Comparison of ENCODE assay signal across 9 cellular contexts in the genomic region with DNA sequence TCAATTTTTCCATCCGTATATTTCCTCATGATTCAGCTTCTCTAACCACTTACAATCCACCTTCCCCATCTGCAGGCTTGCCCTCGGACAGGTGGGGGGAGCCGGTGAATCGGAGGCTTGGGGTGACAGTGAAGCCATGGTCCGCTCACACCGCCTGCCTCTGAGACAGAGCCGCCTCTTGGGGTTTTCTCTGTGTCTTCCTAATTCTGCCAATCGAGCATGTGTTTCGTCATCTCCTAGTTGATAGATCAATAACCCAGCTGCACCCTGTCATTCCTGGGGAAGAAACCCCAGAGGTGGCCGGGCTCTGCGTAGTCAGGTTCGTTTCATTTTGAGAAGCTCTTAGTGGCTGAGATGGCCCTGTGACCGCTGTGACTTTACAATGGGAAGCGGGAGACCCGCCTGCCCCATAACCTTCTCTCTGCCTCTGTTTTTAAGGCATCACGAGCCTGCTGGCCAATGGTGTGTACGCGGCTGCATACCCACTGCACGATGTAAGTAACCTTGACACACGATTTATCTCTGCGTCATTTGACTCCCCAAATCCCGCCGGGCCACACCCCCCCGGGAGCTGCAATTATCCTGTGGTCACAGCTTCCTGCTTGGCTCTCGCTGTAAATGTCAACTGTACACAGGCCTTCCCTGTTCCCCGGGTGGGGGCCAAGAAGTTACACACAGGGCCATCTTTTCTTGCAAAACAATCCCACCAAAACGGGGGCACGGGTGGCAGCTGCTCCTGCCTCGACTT. TPM values are rescaled to one million over a fixed set of nuclear protein-coding genes. Genes with fewer than 3 reads are reported as not detected.
DNase-seq lines count a peak whose midpoint lies in the region; ATAC-seq and TF ChIP-seq lines count a peak whose summit lies in the region.
"Had no signal": no experiment of that assay in that cellular context is flagged by ENCODE, and none has a peak within 500 bp of the region (broad histone marks: within the 10 kb centered on the region; RNA-seq: fewer than 3 reads in every experiment).

No MANE protein-coding gene starts in this region.

- peak overlapping the region; percentile 24; the same call in 1 of the 2 replicates for H3K27ac ChIP-seq in SJCRH30
- H3K27ac ChIP-seq in left ventricle myocardium inferior (replicated peaks): peak overlapping the region; percentile 75
- peak overlapping the region in 2 of 3 donors; percentile 20 to 33 for H3K27ac ChIP-seq in thyroid gland
- H3K27ac ChIP-seq in caudate nucleus (ENCODE audit: low read depth, low read length): no peak overlapping the region
- H3K27ac ChIP-seq: C4-2B had no signal

- DNase-seq in NCI-H526 (lab: John Stamatoyannopoulos, UW) (peak; percentile 21 to 53), NCI-H526 treated with DMSO at 0.1 percent for 48 hours (lab: John Stamatoyannopoulos, UW) (no peak), SJCRH30 (peak; percentile 87 to 91), left ventricle myocardium inferior (peak; percentile 69), thyroid gland (no peak), caudate nucleus (lab: John Stamatoyannopoulos, UW) (no peak), erythroblast (lab: John Stamatoyannopoulos, UW) (no peak)

- peak overlapping the region; percentile 21; the same call in 1 of the 2 replicates for H3K4me3 ChIP-seq in SJCRH30
- H3K4me3 ChIP-seq in left ventricle myocardium inferior: no peak overlapping the region
- no peak overlapping the region for H3K4me3 ChIP-seq in thyroid gland (replicated peaks in 1 of 3)

- intact Hi-C loops in left ventricle myocardium inferior (cut with micrococcal nuclease): no loop called here
- intact Hi-C loops in thyroid gland (cut with DNase I): no loop called here

- H3K36me3 ChIP-seq in SJCRH30 (no peaks in the 10 kb centered on the region), left ventricle myocardium inferior (no peaks in the 10 kb centered on the region), thyroid gland (no peaks in the 10 kb centered on the region)

- ATAC-seq in HG02759 (IDR thresholded peaks at IDR 0.05; ENCODE audit: unreplicated experiment): no peak

- TF ChIP-seq POLR2A in thyroid gland (IDR thresholded peaks at IDR 0.05): no peak
- TF ChIP-seq POLR2A in erythroblast (IDR thresholded peaks at IDR 0.05; ENCODE audit: low read length): no peak

- peaks cover 23% of the 10 kb centered on the region for H3K4me1 ChIP-seq in SJCRH30
- peaks cover 19% of the 10 kb centered on the region for H3K4me1 ChIP-seq in left ventricle myocardium inferior
- H3K4me1 ChIP-seq in thyroid gland: peaks cover 21 to 28% of the 10 kb centered on the region in 2 donors

- H3K27me3 ChIP-seq in SJCRH30 (0 out of 2 replicates have a peak, but pooled peaks cover 4% of the 10 kb centered on the region), left ventricle myocardium inferior (ENCODE audit: low read depth) (no peaks in the 10 kb centered on the region), thyroid gland (no peaks in the 10 kb centered on the region)

- no peaks in the 10 kb centered on the region for H3K9me3 ChIP-seq in SJCRH30 (replicated peaks)
- no peaks in the 10 kb centered on the region for H3K9me3 ChIP-seq in left ventricle myocardium inferior (replicated peaks)
- no peaks in the 10 kb centered on the region for H3K9me3 ChIP-seq in thyroid gland

- no peak for TF ChIP-seq CTCF in left ventricle myocardium inferior (IDR thresholded peaks at IDR 0.05; ENCODE audit: borderline replicate concordance)
- no peak for TF ChIP-seq CTCF in thyroid gland (IDR thresholded peaks at IDR 0.05)

- 73 to 80% methylated on average over 26 to 28 of the region's 29 CpGs for WGBS in thyroid gland, 2 donors

RNA-seq across cellular contexts. Expression of a gene that starts 33.3 kb away (rescaled TPM):
- 0.43 and 1.6 TPM in 2 replicates for total RNA-seq in SJCRH30 (2014; rRNA removed; shearing (Covaris generic))
- 7.7 TPM for total RNA-seq in left ventricle myocardium inferior
- 10 to 100 TPM; 25.8 to 56.2 (median 35.3) TPM for total RNA-seq in thyroid gland

Comparison
In these comparisons a context has a peak if more than half of its experiments do, and no peak if none do; other contexts are left out.
1. DNase-seq: peak in NCI-H526 (2 of 2), SJCRH30 (2 of 2) and left ventricle myocardium inferior (single experiment); none in NCI-H526 treated with DMSO at 0.1 percent for 48 hours (single experiment), thyroid gland (0 of 2), caudate nucleus (0 of 61) and erythroblast (0 of 2).